Comparison of ENCODE assay signal across 1 cellular context in the genomic region with DNA sequence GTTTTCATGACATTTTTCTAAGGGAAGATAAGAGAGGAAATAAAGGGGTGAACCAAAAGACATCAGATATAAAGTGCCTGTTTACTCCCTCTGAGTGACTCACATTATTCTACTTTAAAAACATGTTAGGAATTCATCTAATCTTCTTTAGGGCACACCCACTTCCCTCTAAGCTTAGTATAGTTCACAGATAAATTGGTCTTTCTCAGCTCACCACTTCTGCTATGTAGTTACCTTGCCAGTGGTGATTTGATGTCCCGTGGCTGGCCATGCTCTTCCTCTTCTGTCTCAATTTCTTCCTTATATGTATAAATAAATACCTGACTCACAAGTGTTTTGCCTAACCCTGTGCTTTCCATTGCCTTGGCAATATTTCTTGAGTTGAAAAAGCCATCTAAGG.
A peak's percentile ranks its signal among the peaks of the same experiment; 100 is the strongest.
TF ChIP-seq lines count a peak whose summit lies in the region.

No MANE protein-coding gene starts in this region.

TF ChIP-seq in K562, 482 proteins besides CTCF, POLR2A, EP300 and RAD21 (continued from another document):
- peak; percentile 89 for TF ChIP-seq JUND (IDR thresholded peaks at IDR 0.05; ENCODE audit: borderline replicate concordance, low read depth, low read length)
- peak; percentile 69; the same call in 1 of the 3 replicates for TF ChIP-seq JUND (tag; IDR thresholded peaks at IDR 0.05; ENCODE audit: borderline replicate concordance, low read depth, low read length)
- TF ChIP-seq, protein P1, sequence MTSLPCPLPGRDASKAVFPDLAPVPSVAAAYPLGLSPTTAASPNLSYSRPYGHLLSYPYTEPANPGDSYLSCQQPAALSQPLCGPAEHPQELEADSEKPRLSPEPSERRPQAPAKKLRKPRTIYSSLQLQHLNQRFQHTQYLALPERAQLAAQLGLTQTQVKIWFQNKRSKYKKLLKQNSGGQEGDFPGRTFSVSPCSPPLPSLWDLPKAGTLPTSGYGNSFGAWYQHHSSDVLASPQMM (CRISPR knock-in tag; IDR thresholded peaks at IDR 0.05), result no peak
- TF ChIP-seq, protein P2, sequence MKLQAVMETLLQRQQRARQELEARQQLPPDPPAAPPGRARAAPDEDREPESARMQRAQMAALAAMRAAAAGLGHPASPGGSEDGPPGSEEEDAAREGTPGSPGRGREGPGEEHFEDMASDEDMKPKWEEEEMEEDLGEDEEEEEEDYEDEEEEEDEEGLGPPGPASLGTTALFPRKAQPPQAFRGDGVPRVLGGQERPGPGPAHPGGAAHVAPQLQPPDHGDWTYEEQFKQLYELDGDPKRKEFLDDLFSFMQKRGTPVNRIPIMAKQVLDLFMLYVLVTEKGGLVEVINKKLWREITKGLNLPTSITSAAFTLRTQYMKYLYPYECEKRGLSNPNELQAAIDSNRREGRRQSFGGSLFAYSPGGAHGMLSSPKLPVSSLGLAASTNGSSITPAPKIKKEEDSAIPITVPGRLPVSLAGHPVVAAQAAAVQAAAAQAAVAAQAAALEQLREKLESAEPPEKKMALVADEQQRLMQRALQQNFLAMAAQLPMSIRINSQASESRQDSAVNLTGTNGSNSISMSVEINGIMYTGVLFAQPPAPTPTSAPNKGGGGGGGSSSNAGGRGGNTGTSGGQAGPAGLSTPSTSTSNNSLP (IDR thresholded peaks at IDR 0.05; ENCODE audit: borderline replicate concordance, low read depth, low read length), result peak; percentile 93
- TF ChIP-seq CUX1 (CRISPR knock-in tag; IDR thresholded peaks at IDR 0.05), result no peak
- TF ChIP-seq FOXK1 (CRISPR knock-in tag; IDR thresholded peaks at IDR 0.05; ENCODE audit: borderline replicate concordance), result no peak
- no peak for TF ChIP-seq MCM7 (IDR thresholded peaks at IDR 0.05)
- TF ChIP-seq, protein P3, sequence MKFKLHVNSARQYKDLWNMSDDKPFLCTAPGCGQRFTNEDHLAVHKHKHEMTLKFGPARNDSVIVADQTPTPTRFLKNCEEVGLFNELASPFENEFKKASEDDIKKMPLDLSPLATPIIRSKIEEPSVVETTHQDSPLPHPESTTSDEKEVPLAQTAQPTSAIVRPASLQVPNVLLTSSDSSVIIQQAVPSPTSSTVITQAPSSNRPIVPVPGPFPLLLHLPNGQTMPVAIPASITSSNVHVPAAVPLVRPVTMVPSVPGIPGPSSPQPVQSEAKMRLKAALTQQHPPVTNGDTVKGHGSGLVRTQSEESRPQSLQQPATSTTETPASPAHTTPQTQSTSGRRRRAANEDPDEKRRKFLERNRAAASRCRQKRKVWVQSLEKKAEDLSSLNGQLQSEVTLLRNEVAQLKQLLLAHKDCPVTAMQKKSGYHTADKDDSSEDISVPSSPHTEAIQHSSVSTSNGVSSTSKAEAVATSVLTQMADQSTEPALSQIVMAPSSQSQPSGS (CRISPR knock-in tag; IDR thresholded peaks at IDR 0.05), result no peak
- no peak for TF ChIP-seq NONO (IDR thresholded peaks at IDR 0.05; ENCODE audit: low read depth in 2 of 2, low read length in 1 of 2)
- TF ChIP-seq ZFP30 (CRISPR knock-in tag; IDR thresholded peaks at IDR 0.05; ENCODE audit: borderline replicate concordance), result no peak
- no peak for TF ChIP-seq HES1 (IDR thresholded peaks at IDR 0.05; ENCODE audit: low read depth)
- peak; percentile 93 for TF ChIP-seq HMBOX1 (IDR thresholded peaks at IDR 0.05)
- TF ChIP-seq ZNF395 (CRISPR knock-in tag; IDR thresholded peaks at IDR 0.05), result 0 out of 2 replicates have a peak, but pooled peaks have one; percentile 74
- no peak for TF ChIP-seq RUNX1 (IDR thresholded peaks at IDR 0.05; ENCODE audit: low read depth)
- TF ChIP-seq MYC (IDR thresholded peaks at IDR 0.05; ENCODE audit: low read depth, low read length), result 0 out of 2 replicates have a peak, but pooled peaks have one; percentile 29
- no peak for TF ChIP-seq MYC (CRISPR knock-in tag; IDR thresholded peaks at IDR 0.05; ENCODE audit: borderline replicate concordance, low read depth)
- TF ChIP-seq, protein P4, sequence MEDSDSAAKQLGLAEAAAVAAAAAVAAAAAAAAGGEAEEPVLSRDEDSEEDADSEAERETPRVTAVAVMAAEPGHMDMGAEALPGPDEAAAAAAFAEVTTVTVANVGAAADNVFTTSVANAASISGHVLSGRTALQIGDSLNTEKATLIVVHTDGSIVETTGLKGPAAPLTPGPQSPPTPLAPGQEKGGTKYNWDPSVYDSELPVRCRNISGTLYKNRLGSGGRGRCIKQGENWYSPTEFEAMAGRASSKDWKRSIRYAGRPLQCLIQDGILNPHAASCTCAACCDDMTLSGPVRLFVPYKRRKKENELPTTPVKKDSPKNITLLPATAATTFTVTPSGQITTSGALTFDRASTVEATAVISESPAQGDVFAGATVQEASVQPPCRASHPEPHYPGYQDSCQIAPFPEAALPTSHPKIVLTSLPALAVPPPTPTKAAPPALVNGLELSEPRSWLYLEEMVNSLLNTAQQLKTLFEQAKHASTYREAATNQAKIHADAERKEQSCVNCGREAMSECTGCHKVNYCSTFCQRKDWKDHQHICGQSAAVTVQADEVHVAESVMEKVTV (CRISPR knock-in tag; IDR thresholded peaks at IDR 0.05), result no peak
